In genomic region chr16:27230562-27230991, GRCh38 we compare ENCODE assay signal across 10 cellular contexts. TPM values are rescaled to one million over a fixed set of nuclear protein-coding genes. Genes with fewer than 3 reads are reported as not detected.
DNase-seq lines count a peak whose midpoint lies in the region; ATAC-seq, FAIRE-seq and TF ChIP-seq lines count a peak whose summit lies in the region.
"Had no signal": no experiment of that assay in that cellular context is flagged by ENCODE, and none has a peak within 500 bp of the region (broad histone marks: within the 10 kb centered on the region; RNA-seq: fewer than 3 reads in every experiment).

No MANE protein-coding gene starts in this region.

- peaks cover 13 to 25% of the 10 kb centered on the region in 2 donors for H3K36me3 Mint-ChIP-seq in CD4-positive, alpha-beta memory T cell
- H3K36me3 Mint-ChIP-seq in T-helper 17 cell (ENCODE audit: low read depth), result peaks cover 2% of the 10 kb centered on the region
- H3K36me3 Mint-ChIP-seq in endothelial cell (ENCODE audit: low read depth, unreplicated experiment), result peaks cover 5% of the 10 kb centered on the region

- H3K27me3 Mint-ChIP-seq in CD4-positive, alpha-beta memory T cell, result no peaks in the 10 kb centered on the region
- H3K27me3 Mint-ChIP-seq in T-helper 17 cell, result no peaks in the 10 kb centered on the region
- peaks cover 7% of the 10 kb centered on the region for H3K27me3 Mint-ChIP-seq in endothelial cell (ENCODE audit: unreplicated experiment)
- H3K27me3 Mint-ChIP-seq: memory B cell had no signal

- no peaks in the 10 kb centered on the region for H3K27me3 ChIP-seq in CD4-positive, alpha-beta memory T cell (ENCODE audit: insufficient read depth, low read length)
- H3K27me3 ChIP-seq in spleen (replicated peaks in 1 of 7), result no peaks in the 10 kb centered on the region

- H3K4me1 Mint-ChIP-seq in CD4-positive, alpha-beta memory T cell, result peaks cover 50 to 88% (median 69%) of the 10 kb centered on the region in 4 donors
- H3K4me1 Mint-ChIP-seq in T-helper 17 cell (peaks cover 63% of the 10 kb centered on the region), endothelial cell (ENCODE audit: unreplicated experiment) (peaks cover 11% of the 10 kb centered on the region)

- no peak for FAIRE-seq in GM12892 (lab: Jason Lieb, UNC)

- POLR2A ChIA-PET in CD4-positive, alpha-beta memory T cell (lab: Charles Lee; ENCODE audit: partially characterized antibody), result interaction anchor here (0.6 to 11.9 kb wide), 34 partner anchors 9 to 319 kb away, joined by 3 to 239 read pairs (median 4); partner anchors contain the start of genes GTF3C1, IL21R, KATNIP and KDM8

- H3K4me1 ChIP-seq in CD4-positive, alpha-beta memory T cell (ENCODE audit: insufficient read depth, low read length), result peaks cover 69% of the 10 kb centered on the region
- peaks cover 45 to 98% (median 76%) of the 10 kb centered on the region in 6 donors for H3K4me1 ChIP-seq in spleen

- peak overlapping the region; percentile 97 to 100 (median 100) for H3K27ac Mint-ChIP-seq in CD4-positive, alpha-beta memory T cell
- H3K27ac Mint-ChIP-seq in T-helper 17 cell (peak overlapping the region; percentile 100), endothelial cell (ENCODE audit: unreplicated experiment) (no peak overlapping the region)
- H3K27ac Mint-ChIP-seq: memory B cell had no signal

- no peaks in the 10 kb centered on the region for H3K9me3 ChIP-seq in CD4-positive, alpha-beta memory T cell (ENCODE audit: control insufficient read depth in 1 of 2, low read length in 2 of 2)
- H3K9me3 ChIP-seq in T-helper 17 cell (ENCODE audit: control insufficient read depth, low read length, poor library complexity, severe bottlenecking) (no peaks in the 10 kb centered on the region), spleen (no peaks in the 10 kb centered on the region)
- H3K9me3 ChIP-seq: Caco-2 had no signal

- H3K4me3 ChIP-seq in CD4-positive, alpha-beta memory T cell (ENCODE audit: low read length in 2 of 2), result peak overlapping the region in 1 of 2 donors; percentile 45
- H3K4me3 ChIP-seq in spleen, result no peak overlapping the region

- TF ChIP-seq POLR2A in spleen (IDR thresholded peaks at IDR 0.05) (peak in 1 of 3 donors; percentile 22), GM12892 (IDR thresholded peaks at IDR 0.05; ENCODE audit: low read depth, low read length) (no peak)

- H3K27ac ChIP-seq in CD4-positive, alpha-beta memory T cell (ENCODE audit: low read depth, low read length), result peak overlapping the region; percentile 90
- peak overlapping the region in 4 of 8 donors; percentile 38 to 88 (median 64) for H3K27ac ChIP-seq in spleen

- H3K36me3 ChIP-seq in CD4-positive, alpha-beta memory T cell (ENCODE audit: insufficient read depth, low read length), result peaks cover 5% of the 10 kb centered on the region
- H3K36me3 ChIP-seq in spleen, result peaks cover 0 to 65% (median 10%) of the 10 kb centered on the region in 6 donors

- CTCF ChIA-PET in CD4-positive, alpha-beta memory T cell (lab: Charles Lee; ENCODE audit: partially characterized antibody), result interaction anchor here (0.8 to 9.9 kb wide), 36 partner anchors 9 to 230 kb away, joined by 3 to 213 read pairs (median 6); partner anchors contain the start of genes KDM8 and NSMCE1

- peak overlapping the region; percentile 79 to 92 (median 86) for H3K4me3 Mint-ChIP-seq in CD4-positive, alpha-beta memory T cell
- H3K4me3 Mint-ChIP-seq in T-helper 17 cell (peak overlapping the region; percentile 90), endothelial cell (ENCODE audit: unreplicated experiment) (no peak overlapping the region)
- H3K4me3 Mint-ChIP-seq: memory B cell had no signal

- ATAC-seq in T-helper 17 cell (peak; percentile 67), HG03097 (IDR thresholded peaks at IDR 0.05; ENCODE audit: low FRiP score, unreplicated experiment) (no peak)

- WGBS in spleen, 5 donors, result 23 to 70% (median 63%) methylated on average over 6 to 16 of the region's 16 CpGs

- intact Hi-C loops in CD4-positive, alpha-beta memory T cell (cut with micrococcal nuclease), result loop anchor here (1.0 kb wide), 4 partner anchors 27 to 227 kb away; partner anchors contain the start of gene KDM8
- intact Hi-C loops in spleen (cut with DNase I; ENCODE audit: low total_unique reads), result loop anchor here (10.0 kb wide), 2 partner anchors 56 to 224 kb away; no protein-coding TSS in a partner anchor

- H3K9me3 Mint-ChIP-seq in CD4-positive, alpha-beta memory T cell, result no peaks in the 10 kb centered on the region
- H3K9me3 Mint-ChIP-seq in endothelial cell (ENCODE audit: unreplicated experiment), result no peaks in the 10 kb centered on the region
- H3K9me3 Mint-ChIP-seq: memory B cell had no signal

- peak in 6 of 11 experiments; percentile 11 to 48 (median 20) for TF ChIP-seq CTCF in spleen (IDR thresholded peaks at IDR 0.05 in 8 of 11, conservative IDR thresholded peaks at IDR 0.05 in 3 of 11)
- no peak for TF ChIP-seq CTCF in endothelial cell (IDR thresholded peaks at IDR 0.05; ENCODE audit: unreplicated experiment)

- DNase-seq in CD4-positive, alpha-beta memory T cell, result peak; percentile 79 to 86 (median 84)
- DNase-seq in T-helper 17 cell (peak; percentile 43 to 64 (median 64)), spleen (peak; percentile 89), endothelial cell (ENCODE audit: low spot score) (no peak), DMS53 treated with DMSO at 0.1 percent for 48 hours (lab: John Stamatoyannopoulos, UW; ENCODE audit: unreplicated experiment) (no peak), GM12892 (ENCODE audit: insufficient read length) (no peak)
- peak; percentile 46 for DNase-seq in activated T-helper 9 cell treated with anti-CD3 and anti-CD28 coated beads, Interleukin-2, amount 50 U/mL, for 16 hours (ENCODE audit: low read depth)
- DNase-seq: Caco-2 had no signal

RNA-seq across cellular contexts. Expression of gene KDM8, which starts 27.3 kb away (rescaled TPM):
- 10 to 100 TPM; 28.6 to 31.0 TPM for total RNA-seq in CD4-positive, alpha-beta memory T cell
- polyA plus RNA-seq in CD4-positive, alpha-beta memory T cell, result 1 to 10 TPM; 4.8 to 8.1 TPM
- 10 to 100 TPM; 11.6 to 11.9 TPM for total RNA-seq in T-helper 17 cell
- total RNA-seq in spleen, result 10 to 100 TPM in 3 of 7 donors, 1 to 10 TPM in 4; 8.3 to 14.7 (median 9.8) TPM
- polyA plus RNA-seq in spleen, result 10 to 100 TPM in 1 of 3 donors, 1 to 10 TPM in 2; 5.2 to 10.6 (median 7.4) TPM
- total RNA-seq in endothelial cell (ENCODE audit: unreplicated experiment), result 5.7 TPM
- 2.3 TPM for polyA plus RNA-seq in GM12892 (2012; ENCODE audit: missing spikeins)

RNA-seq across cellular contexts. Expression of gene NSMCE1, which starts 38.0 kb away (rescaled TPM):
- total RNA-seq in CD4-positive, alpha-beta memory T cell, result 10 to 100 TPM; 66.6 to 70.7 TPM
- polyA plus RNA-seq in CD4-positive, alpha-beta memory T cell, result 100 to 1,000 TPM; 142 to 202 TPM
- total RNA-seq in T-helper 17 cell, result 10 to 100 TPM; 35.1 to 49.2 TPM
- total RNA-seq in spleen, result 10 to 100 TPM; 18.4 to 41.4 (median 31.7) TPM
- 10 to 100 TPM; 37.9 to 79.0 (median 41.4) TPM for polyA plus RNA-seq in spleen
- total RNA-seq in endothelial cell (ENCODE audit: unreplicated experiment), result 21.0 TPM
- polyA plus RNA-seq in GM12892 (2012; ENCODE audit: missing spikeins), result 51.9 TPM

Comparison
In these comparisons a context has a peak if more than half of its experiments do, and no peak if none do; other contexts are left out.
1. DNase-seq: peak in CD4-positive, alpha-beta memory T cell (5 of 5), T-helper 17 cell (3 of 3), activated T-helper 9 cell treated with anti-CD3 and anti-CD28 coated beads, Interleukin-2, amount 50 U/mL, for 16 hours (single experiment) and spleen (single experiment); none in endothelial cell (single experiment), DMS53 treated with DMSO at 0.1 percent for 48 hours (single experiment) and GM12892 (single experiment).